ENCODE assay signal across 8 cellular contexts in genomic region chr2:68185541-68186164, GRCh38. TPM values are rescaled to one million over a fixed set of nuclear protein-coding genes. Genes with fewer than 3 reads are reported as not detected.
DNase-seq lines count a peak whose midpoint lies in the region; ATAC-seq, FAIRE-seq and TF ChIP-seq lines count a peak whose summit lies in the region.

No MANE protein-coding gene starts in this region.

- ATAC-seq in GM21737 (IDR thresholded peaks at IDR 0.05; ENCODE audit: unreplicated experiment), result no peak

- no peak overlapping the region for H3K9ac ChIP-seq in endothelial cell of umbilical vein (replicated peaks; ENCODE audit: extremely low read depth, insufficient read depth, low read length)

- H3K27me3 ChIP-seq in endothelial cell of umbilical vein (ENCODE audit: control insufficient read depth in 2 of 2, insufficient read depth in 2 of 2, low read length in 2 of 2) (no peaks in the 10 kb centered on the region), osteoblast (ENCODE audit: insufficient read depth, low read length) (no peaks in the 10 kb centered on the region)

- intact Hi-C loops in endothelial cell of umbilical vein (cut with micrococcal nuclease), result loop anchor here (1.0 kb wide), 1 partner anchor 63 kb away; no protein-coding TSS in a partner anchor

- H3K9me3 ChIP-seq in endothelial cell of umbilical vein (replicated peaks; ENCODE audit: control insufficient read depth, insufficient read depth, low read length) (no peaks in the 10 kb centered on the region), osteoblast (ENCODE audit: low read depth, low read length) (no peaks in the 10 kb centered on the region)

- H2AFZ ChIP-seq in endothelial cell of umbilical vein (ENCODE audit: low read depth, low read length) (no peak overlapping the region), osteoblast (ENCODE audit: low read length) (no peak overlapping the region)

- BruUV-seq in endothelial cell of umbilical vein (replicated peaks; lab: Mats Ljungman, UMichigan), result no TSS peak

- TF ChIP-seq CTCF in endothelial cell of umbilical vein (IDR thresholded peaks at IDR 0.05; ENCODE audit: extremely low read depth in 1 of 2, insufficient read depth in 1 of 2, low read depth in 1 of 2, low read length in 2 of 2) (peak; percentile 70 to 80), osteoblast (IDR thresholded peaks at IDR 0.05; ENCODE audit: extremely low read depth, low read depth, low read length) (peak; percentile 68)

- H3K4me3 ChIP-seq in endothelial cell of umbilical vein (replicated peaks in 1 of 3; ENCODE audit: insufficient read depth in 1 of 3, low read depth in 1 of 3, low read length in 3 of 3) (no peak overlapping the region), osteoblast (ENCODE audit: insufficient read depth, low read length) (no peak overlapping the region)

- peaks cover 48% of the 10 kb centered on the region for H3K79me2 ChIP-seq in endothelial cell of umbilical vein (ENCODE audit: control insufficient read depth, insufficient read depth, low read length)
- H3K79me2 ChIP-seq in osteoblast (ENCODE audit: insufficient read depth, low read length), result peaks cover 61% of the 10 kb centered on the region

- H3K36me3 ChIP-seq in endothelial cell of umbilical vein (ENCODE audit: control insufficient read depth in 2 of 2, extremely low read depth in 1 of 2, insufficient read depth in 2 of 2, low read length in 2 of 2) (peaks cover 9 to 14% of the 10 kb centered on the region in 2 experiments), osteoblast (ENCODE audit: insufficient read depth, low read length) (peaks cover 21% of the 10 kb centered on the region)

- H3K27ac ChIP-seq in endothelial cell of umbilical vein (ENCODE audit: insufficient read depth, low read depth, low read length) (no peak overlapping the region), osteoblast (ENCODE audit: low read depth, low read length) (no peak overlapping the region)

- DNase-seq in SIG-M5 treated with dmso at 0.1 percent for 504 hours (lab: John Stamatoyannopoulos, UW; ENCODE audit: unreplicated experiment) (peak; percentile 58), SIG-M5 (lab: John Stamatoyannopoulos, UW) (no peak), NAMALWA (ENCODE audit: low spot score) (peak; percentile 77), endothelial cell of umbilical vein (ENCODE audit: low read depth, low spot score) (peak; percentile 37), osteoblast (ENCODE audit: insufficient read length, low spot score, missing footprints) (no peak), COR-L47 (lab: John Stamatoyannopoulos, UW) (no peak)
- DNase-seq in activated CD4-positive, alpha-beta T cell treated with anti-CD3 and anti-CD28 coated beads, Interleukin-2, amount 50 U/mL, for 4 hours, result peak; percentile 41 to 49

- no peak for TF ChIP-seq POLR2A in endothelial cell of umbilical vein (IDR thresholded peaks at IDR 0.05; ENCODE audit: low read depth, low read length)

- CTCF ChIA-PET in endothelial cell of umbilical vein (lab: Charles Lee), result interaction anchor here (0.9 to 3.7 kb wide), 19 partner anchors 7 to 107 kb away, joined by 3 to 36 read pairs (median 4); no protein-coding TSS in a partner anchor

- H4K20me1 ChIP-seq in endothelial cell of umbilical vein (replicated peaks; ENCODE audit: control insufficient read depth, extremely low read depth, insufficient read depth, low read length), result peaks cover 3% of the 10 kb centered on the region
- H4K20me1 ChIP-seq in osteoblast (ENCODE audit: insufficient read depth, low read length), result peaks cover 1% of the 10 kb centered on the region

- no peak for FAIRE-seq in endothelial cell of umbilical vein (lab: Jason Lieb, UNC)

- H3K4me2 ChIP-seq in endothelial cell of umbilical vein (ENCODE audit: insufficient read depth, low read length) (no peak overlapping the region), osteoblast (ENCODE audit: insufficient read depth, low read length) (no peak overlapping the region)

- H3K4me1 ChIP-seq in endothelial cell of umbilical vein (ENCODE audit: control insufficient read depth, extremely low read depth, insufficient read depth, low read length) (no peaks in the 10 kb centered on the region), osteoblast (ENCODE audit: insufficient read depth, low read length) (peaks cover 3% of the 10 kb centered on the region)

- POLR2A ChIA-PET in endothelial cell of umbilical vein (lab: Charles Lee), result no interaction called here

- dilution Hi-C loops in endothelial cell of umbilical vein (cut with MboI; ENCODE audit: extremely low pct_ligation_motif_present, low sequenced_read_pairs), result no loop called here

- H3K9me1 ChIP-seq in endothelial cell of umbilical vein (replicated peaks; ENCODE audit: control insufficient read depth, extremely low read depth, insufficient read depth, low read length), result no peaks in the 10 kb centered on the region

TF ChIP-seq in endothelial cell of umbilical vein, 7 proteins besides CTCF, POLR2A, EP300 and RAD21:
- TF ChIP-seq FOS (IDR thresholded peaks at IDR 0.05; ENCODE audit: borderline replicate concordance, insufficient read depth, low read length), result no peak
- no peak for TF ChIP-seq MAX (IDR thresholded peaks at IDR 0.05; ENCODE audit: insufficient read depth, insufficient read length)
- TF ChIP-seq POLR2AphosphoS5 (IDR thresholded peaks at IDR 0.05; ENCODE audit: insufficient read depth, low read depth, low read length), result no peak
- no peak for TF ChIP-seq MYC (IDR thresholded peaks at IDR 0.05; ENCODE audit: low read depth, low read length)
- TF ChIP-seq JUN (IDR thresholded peaks at IDR 0.05; ENCODE audit: borderline replicate concordance, insufficient read depth, insufficient read length, low read depth), result no peak
- no peak for TF ChIP-seq GATA2 (IDR thresholded peaks at IDR 0.05; ENCODE audit: insufficient read depth, insufficient read length, low read depth, low read length)
- no peak for TF ChIP-seq EZH2 (IDR thresholded peaks at IDR 0.05; ENCODE audit: borderline replicate concordance, low read depth, low read length, severe bottlenecking)

RNA-seq across cellular contexts. Expression of gene PNO1, which starts 28.0 kb away (rescaled TPM):
- total RNA-seq in endothelial cell of umbilical vein (19.9 and 25.6 TPM in 2 replicates), osteoblast (10.5 and 15.0 TPM in 2 replicates)
- polyA plus RNA-seq in endothelial cell of umbilical vein, result 9.4 and 9.9 TPM in 2 replicates
- 12.5 and 14.3 TPM in 2 replicates for polyA plus RNA-seq in endothelial cell of umbilical vein (2011; cell fraction: cytosol; rRNA removed)
- 6.8 TPM in 2 replicates for polyA plus RNA-seq in endothelial cell of umbilical vein (2011; cell fraction: nucleus; rRNA removed)
- 19.9 and 31.2 TPM in 2 replicates for polyA plus RNA-seq in endothelial cell of umbilical vein (2012)
- 3.1 and 3.6 TPM in 2 replicates for polyA minus RNA-seq in endothelial cell of umbilical vein
- 8.9 TPM for polyA minus RNA-seq in endothelial cell of umbilical vein (2011; cell fraction: cytosol; rRNA and poly(A)+ RNA removed)
- polyA minus RNA-seq in endothelial cell of umbilical vein (2011; cell fraction: nucleus; rRNA and poly(A)+ RNA removed), result 4.1 and 4.6 TPM in 2 replicates

Comparison
In these comparisons a context has a peak if more than half of its experiments do, and no peak if none do; other contexts are left out.
1. DNase-seq: peak in SIG-M5 treated with dmso at 0.1 percent for 504 hours (single experiment), NAMALWA (single experiment), activated CD4-positive, alpha-beta T cell treated with anti-CD3 and anti-CD28 coated beads, Interleukin-2, amount 50 U/mL, for 4 hours (2 of 2) and endothelial cell of umbilical vein (single experiment); none in SIG-M5 (single experiment), osteoblast (single experiment) and COR-L47 (single experiment).